8 cellular contexts compared by ENCODE assay signal in genomic region chr1:55640708-55641473, GRCh38.
DNase-seq lines count a peak whose midpoint lies in the region; ATAC-seq and TF ChIP-seq lines count a peak whose summit lies in the region.

No MANE protein-coding gene starts in this region.

- H3K36me3 Mint-ChIP-seq in T-helper 2 cell treated with Interferon-gamma antibody and Interleukin-4, amounts not matched to agents 5 μg/mL and 100 μg/mL, for 36 hours (ENCODE audit: low read depth): no peaks in the 10 kb centered on the region
- H3K36me3 Mint-ChIP-seq in neural progenitor cell: no peaks in the 10 kb centered on the region

- no peaks in the 10 kb centered on the region for H3K4me1 Mint-ChIP-seq in T-helper 2 cell treated with Interferon-gamma antibody and Interleukin-4, amounts not matched to agents 5 μg/mL and 100 μg/mL, for 36 hours (ENCODE audit: low read depth)
- peaks cover 5% of the 10 kb centered on the region for H3K4me1 Mint-ChIP-seq in neural progenitor cell

- ATAC-seq in HG02623 (IDR thresholded peaks at IDR 0.05; ENCODE audit: unreplicated experiment) (peak; percentile 48), HG02588 (IDR thresholded peaks at IDR 0.05; ENCODE audit: unreplicated experiment) (no peak), GM18517 (IDR thresholded peaks at IDR 0.05; ENCODE audit: unreplicated experiment) (no peak)

- TF ChIP-seq CTCF in neural progenitor cell (IDR thresholded peaks at IDR 0.05): no peak
- no peak for TF ChIP-seq CTCF in uterus (IDR thresholded peaks at IDR 0.05)

- H3K27me3 ChIP-seq in neural progenitor cell: no peaks in the 10 kb centered on the region
- H3K27me3 ChIP-seq in uterus: no peaks in the 10 kb centered on the region

- H3K9me3 ChIP-seq in neural progenitor cell (ENCODE audit: low read depth) (no peaks in the 10 kb centered on the region), uterus (no peaks in the 10 kb centered on the region)

- H3K4me2 ChIP-seq in neural progenitor cell: no peak overlapping the region

- H3F3A ChIP-seq in neural progenitor cell (ENCODE audit: low read depth): no peaks in the 10 kb centered on the region

- TF ChIP-seq POLR2A in uterus (IDR thresholded peaks at IDR 0.05): no peak

- H3K4me3 ChIP-seq in neural progenitor cell (no peak overlapping the region), uterus (peak overlapping the region in 1 of 2 donors; percentile 23)

- no peaks in the 10 kb centered on the region for H3K79me2 ChIP-seq in neural progenitor cell (ENCODE audit: low read depth)

- DNase-seq in COLO829 (ENCODE audit: low spot score): peak; percentile 17
- no peak for DNase-seq in T-helper 2 cell treated with Interferon-gamma antibody and Interleukin-4, amounts not matched to agents 5 μg/mL and 100 μg/mL, for 36 hours (ENCODE audit: low spot score)
- peak; percentile 63 for DNase-seq in fibroblast of gingiva (ENCODE audit: low read depth)
- DNase-seq in neural progenitor cell (ENCODE audit: low spot score): no peak
- peak; percentile 45 to 60 for DNase-seq in uterus

- H3K4me1 ChIP-seq in neural progenitor cell (peaks cover 6% of the 10 kb centered on the region), uterus (no peaks in the 10 kb centered on the region)

- no peaks in the 10 kb centered on the region for H3K27me3 Mint-ChIP-seq in T-helper 2 cell treated with Interferon-gamma antibody and Interleukin-4, amounts not matched to agents 5 μg/mL and 100 μg/mL, for 36 hours (ENCODE audit: low read depth)
- peaks cover 5% of the 10 kb centered on the region for H3K27me3 Mint-ChIP-seq in neural progenitor cell (ENCODE audit: insufficient read depth, low read depth)

- no peak overlapping the region for H3K9ac ChIP-seq in neural progenitor cell

- H3K4me3 Mint-ChIP-seq in T-helper 2 cell treated with Interferon-gamma antibody and Interleukin-4, amounts not matched to agents 5 μg/mL and 100 μg/mL, for 36 hours: peak overlapping the region; percentile 39
- no peak overlapping the region for H3K4me3 Mint-ChIP-seq in neural progenitor cell

- H3K27ac Mint-ChIP-seq in T-helper 2 cell treated with Interferon-gamma antibody and Interleukin-4, amounts not matched to agents 5 μg/mL and 100 μg/mL, for 36 hours: no peak overlapping the region
- no peak overlapping the region for H3K27ac Mint-ChIP-seq in neural progenitor cell

- H3K36me3 ChIP-seq in neural progenitor cell (no peaks in the 10 kb centered on the region), uterus (no peaks in the 10 kb centered on the region)

- H4K20me1 ChIP-seq in neural progenitor cell (ENCODE audit: low read depth): no peaks in the 10 kb centered on the region

- H3K27ac ChIP-seq in neural progenitor cell: no peak overlapping the region
- peak overlapping the region; percentile 12 to 48 for H3K27ac ChIP-seq in uterus

- intact Hi-C loops in uterus (cut with DNase I; ENCODE audit: low total_unique reads): no loop called here

- peak overlapping the region; percentile 37 for H2AFZ ChIP-seq in neural progenitor cell (replicated peaks)

- no peaks in the 10 kb centered on the region for H3K9me3 Mint-ChIP-seq in T-helper 2 cell treated with Interferon-gamma antibody and Interleukin-4, amounts not matched to agents 5 μg/mL and 100 μg/mL, for 36 hours
- no peaks in the 10 kb centered on the region for H3K9me3 Mint-ChIP-seq in neural progenitor cell

Comparison
In these comparisons a context has a peak if more than half of its experiments do, and no peak if none do; other contexts are left out.
1. DNase-seq: peak in COLO829 (single experiment), fibroblast of gingiva (single experiment) and uterus (2 of 2); none in T-helper 2 cell treated with Interferon-gamma antibody and Interleukin-4, amounts not matched to agents 5 μg/mL and 100 μg/mL, for 36 hours (single experiment) and neural progenitor cell (single experiment).